Comparison of ENCODE assay signal across 8 cellular contexts in the genomic region with DNA sequence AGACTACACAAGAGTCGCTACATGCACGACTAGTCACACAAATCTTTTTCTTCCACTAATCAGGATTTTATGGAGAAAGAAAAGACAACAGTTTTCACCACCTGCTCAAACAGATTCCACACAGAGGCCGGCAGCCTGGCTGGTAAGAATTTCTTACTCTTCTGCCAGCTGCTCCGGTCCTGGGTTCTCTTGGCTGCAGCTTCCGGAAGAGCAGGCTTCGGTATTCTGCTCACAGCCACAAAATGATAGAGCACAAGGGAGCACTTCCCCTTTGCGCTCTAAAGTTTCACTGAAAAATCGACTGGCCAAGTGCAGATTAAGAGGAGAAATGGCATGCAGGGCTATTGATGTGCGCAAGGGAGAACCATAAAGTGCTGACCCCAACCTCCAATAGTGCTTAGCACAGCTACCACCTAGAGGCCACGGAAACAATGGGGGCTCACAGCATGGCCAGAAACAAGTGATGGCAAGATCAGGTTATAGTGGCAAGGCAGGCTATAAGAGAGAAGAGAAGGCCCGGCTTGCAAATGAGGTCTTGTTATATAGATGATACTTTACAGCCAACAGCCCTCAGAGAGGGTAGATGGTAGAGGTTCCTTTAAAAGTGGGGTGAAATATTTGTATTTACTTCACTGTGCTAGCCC.
DNase-seq lines count a peak whose midpoint lies in the region; ATAC-seq and TF ChIP-seq lines count a peak whose summit lies in the region.
"Not testable (repeated sequence)": the region's sequence is repeated elsewhere in the genome, so short reads cannot be mapped to it uniquely, and the experiment has no call there.

No MANE protein-coding gene starts in this region.

- not testable (repeated sequence) for H3K9me2 ChIP-seq in MM.1S (replicated peaks; ENCODE audit: insufficient read depth, low read length); SU-DHL-6 (replicated peaks; ENCODE audit: insufficient read depth, low read length)

- H2AFZ ChIP-seq in MM.1S (ENCODE audit: low read length), result not testable (repeated sequence)
- H2AFZ ChIP-seq in SU-DHL-6 (ENCODE audit: low read depth, low read length, severe bottlenecking), result peak overlapping the region; percentile 83

- peak; percentile 54 for DNase-seq in Ammon's horn (ENCODE audit: low spot score)
- peak; percentile 56 for DNase-seq in MM.1S
- peak; percentile 64 for DNase-seq in medulla oblongata (ENCODE audit: extremely low spot score)

- peak overlapping the region in 3 of 5 experiments; percentile 43 to 81 (median 52) for H3K27ac Mint-ChIP-seq in brain

- not testable (repeated sequence) for H3K9me3 ChIP-seq in MM.1S (replicated peaks; ENCODE audit: insufficient read depth, low read length); SU-DHL-6 (ENCODE audit: insufficient read depth, low read length)

- not testable (repeated sequence) for H3K79me2 ChIP-seq in MM.1S (ENCODE audit: low read length); SU-DHL-6 (ENCODE audit: insufficient read depth, low read length)

- peak overlapping the region in 3 of 5 experiments; percentile 8 to 31 (median 18) for H3K4me3 Mint-ChIP-seq in brain

- not testable (repeated sequence) for H3F3A ChIP-seq in MM.1S (ENCODE audit: insufficient read depth, low read length); SU-DHL-6 (ENCODE audit: insufficient read depth)

- H3K27ac ChIP-seq in MM.1S (ENCODE audit: low read length), result not testable (repeated sequence)
- peak overlapping the region; percentile 87 for H3K27ac ChIP-seq in SU-DHL-6 (ENCODE audit: low read depth, low read length)

- not testable (repeated sequence) for H3K4me1 ChIP-seq in MM.1S (ENCODE audit: low read length)

- H3K4me2 ChIP-seq in MM.1S (ENCODE audit: low read depth, low read length) (peak overlapping the region; percentile 29; the same call in 1 of the 2 replicates), SU-DHL-6 (ENCODE audit: low read depth, low read length, poor library complexity, severe bottlenecking) (peak overlapping the region; percentile 92)

- H3K4me1 Mint-ChIP-seq in brain, result peaks cover 18% of the 10 kb centered on the region

- not testable (repeated sequence) for H3K27me3 Mint-ChIP-seq in brain

- ATAC-seq in GM18519 (IDR thresholded peaks at IDR 0.05; ENCODE audit: low FRiP score, unreplicated experiment) (peak; percentile 91), GM21515 (IDR thresholded peaks at IDR 0.05; ENCODE audit: unreplicated experiment) (peak; percentile 97), HG03064 (IDR thresholded peaks at IDR 0.05; ENCODE audit: low read depth, unreplicated experiment) (peak; percentile 93)

- TF ChIP-seq CTCF in MM.1S (IDR thresholded peaks at IDR 0.05; ENCODE audit: low read length); SU-DHL-6 (IDR thresholded peaks at IDR 0.05; ENCODE audit: insufficient read depth, low read length, poor library complexity, severe bottlenecking); brain (conservative IDR thresholded peaks at IDR 0.05): not testable (repeated sequence)

- not testable (repeated sequence) for H3K36me3 Mint-ChIP-seq in brain

- H3K9me3 Mint-ChIP-seq in brain, result not testable (repeated sequence)

- H3K36me3 ChIP-seq in MM.1S (replicated peaks; ENCODE audit: insufficient read depth, low read length); SU-DHL-6 (ENCODE audit: low read length): not testable (repeated sequence)

- not testable (repeated sequence) for H4K20me1 ChIP-seq in MM.1S (ENCODE audit: insufficient read depth, low read length); SU-DHL-6 (ENCODE audit: low read depth, low read length)

- not testable (repeated sequence) for H3K4me3 ChIP-seq in MM.1S (ENCODE audit: low read length)
- H3K4me3 ChIP-seq in SU-DHL-6 (ENCODE audit: insufficient read depth, low read length, poor library complexity, severe bottlenecking), result peak overlapping the region; percentile 48

- H3K9ac ChIP-seq in MM.1S (ENCODE audit: low read length), result not testable (repeated sequence)
- H3K9ac ChIP-seq in SU-DHL-6 (ENCODE audit: low read length), result peak overlapping the region; percentile 61

- H3K27me3 ChIP-seq in MM.1S (replicated peaks; ENCODE audit: insufficient read depth, low read length); SU-DHL-6 (ENCODE audit: low read length): not testable (repeated sequence)
